In genomic region chr20:37346232-37346525, GRCh38 we compare ENCODE assay signal across 8 cellular contexts. TPM values are rescaled to one million over a fixed set of nuclear protein-coding genes. Genes with fewer than 3 reads are reported as not detected.
DNase-seq lines count a peak whose midpoint lies in the region; ATAC-seq and TF ChIP-seq lines count a peak whose summit lies in the region.

No MANE protein-coding gene starts in this region.

- peak overlapping the region; percentile 56 for H3K4me2 ChIP-seq in DOHH2 (ENCODE audit: low read length)
- peak overlapping the region; percentile 98 for H3K4me2 ChIP-seq in OCI-LY3 (ENCODE audit: low read length)

- ATAC-seq in GM19397 (IDR thresholded peaks at IDR 0.05; ENCODE audit: unreplicated experiment) (no peak), HG02763 (IDR thresholded peaks at IDR 0.05; ENCODE audit: unreplicated experiment) (no peak)

- DNase-seq in esophagus squamous epithelium (lab: John Stamatoyannopoulos, UW) = no peak
- no peak for DNase-seq in GF-D8 (lab: John Stamatoyannopoulos, UW)
- no peak for DNase-seq in SHP77 treated with DMSO at 0.1 percent for 48 hours (lab: John Stamatoyannopoulos, UW)

- H3K27me3 ChIP-seq in DOHH2 (ENCODE audit: control insufficient read depth, low read length) (peaks cover 34% of the 10 kb centered on the region), OCI-LY3 (ENCODE audit: low read depth, low read length) (no peaks in the 10 kb centered on the region), esophagus squamous epithelium (peaks cover 0 to 19% (median 0%) of the 10 kb centered on the region in 4 donors), rectal smooth muscle tissue (ENCODE audit: control insufficient read depth, insufficient read depth, low read length) (no peaks in the 10 kb centered on the region)

- H3K4me3 ChIP-seq in DOHH2 (ENCODE audit: low read length) (peak overlapping the region; percentile 58), OCI-LY3 (ENCODE audit: low read length) (peak overlapping the region; percentile 86), esophagus squamous epithelium (peak overlapping the region; percentile 57 to 92 (median 86)), rectal smooth muscle tissue (ENCODE audit: low read length) (peak overlapping the region; percentile 68)

- H2AFZ ChIP-seq in OCI-LY3 (ENCODE audit: low read depth, low read length) = no peak overlapping the region

- peaks cover 3% of the 10 kb centered on the region; the same call in 1 of the 2 replicates for H4K20me1 ChIP-seq in DOHH2 (ENCODE audit: control insufficient read depth, insufficient read depth, low read depth, low read length)
- peaks cover 43% of the 10 kb centered on the region for H4K20me1 ChIP-seq in OCI-LY3 (ENCODE audit: insufficient read depth, low read length)

- no peak for TF ChIP-seq POLR2A in esophagus squamous epithelium (IDR thresholded peaks at IDR 0.05)

- TF ChIP-seq CTCF in DOHH2 (IDR thresholded peaks at IDR 0.05; ENCODE audit: low read depth, low read length, poor library complexity, severe bottlenecking) = no peak
- TF ChIP-seq CTCF in OCI-LY3 (IDR thresholded peaks at IDR 0.05; ENCODE audit: low read depth, low read length) = no peak
- no peak for TF ChIP-seq CTCF in esophagus squamous epithelium (IDR thresholded peaks at IDR 0.05)

- WGBS in esophagus squamous epithelium, 2 donors = no CpG with 5 or more reads among the region's 35 CpGs

- H3K79me2 ChIP-seq in DOHH2 (ENCODE audit: control insufficient read depth, low read length) (no peaks in the 10 kb centered on the region), OCI-LY3 (ENCODE audit: low read length) (peaks cover 72% of the 10 kb centered on the region)

- H3K9ac ChIP-seq in OCI-LY3 (ENCODE audit: low read length) = peak overlapping the region; percentile 98
- no peak overlapping the region for H3K9ac ChIP-seq in rectal smooth muscle tissue (ENCODE audit: low read length)

- H3F3A ChIP-seq in DOHH2 (ENCODE audit: control insufficient read depth, insufficient read depth) = no peaks in the 10 kb centered on the region

- no peaks in the 10 kb centered on the region for H3K9me2 ChIP-seq in DOHH2 (replicated peaks; ENCODE audit: control insufficient read depth, low read length)

- 0 out of 2 replicates have a peak, but pooled peaks cover 3% of the 10 kb centered on the region for H3K4me1 ChIP-seq in DOHH2 (ENCODE audit: control insufficient read depth, low read length)
- peaks cover 78% of the 10 kb centered on the region for H3K4me1 ChIP-seq in OCI-LY3 (ENCODE audit: low read length)
- peaks cover 27 to 78% (median 56%) of the 10 kb centered on the region in 3 donors for H3K4me1 ChIP-seq in esophagus squamous epithelium
- H3K4me1 ChIP-seq in rectal smooth muscle tissue (ENCODE audit: control insufficient read depth, insufficient read depth, low read length) = peaks cover 7% of the 10 kb centered on the region

- H3K36me3 ChIP-seq in DOHH2 (ENCODE audit: control insufficient read depth, low read length) (no peaks in the 10 kb centered on the region), OCI-LY3 (replicated peaks; ENCODE audit: low read depth, low read length) (peaks cover 41% of the 10 kb centered on the region), esophagus squamous epithelium (peaks cover 0 to 18% (median 0%) of the 10 kb centered on the region in 3 donors), rectal smooth muscle tissue (ENCODE audit: control insufficient read depth, insufficient read depth, low read length) (no peaks in the 10 kb centered on the region)

- intact Hi-C loops in esophagus squamous epithelium (cut with DNase I) = no loop called here

- H3K9me3 ChIP-seq in DOHH2 (ENCODE audit: control insufficient read depth, insufficient read depth, low read length) (no peaks in the 10 kb centered on the region), OCI-LY3 (ENCODE audit: insufficient read depth, low read length) (no peaks in the 10 kb centered on the region), esophagus squamous epithelium (no peaks in the 10 kb centered on the region)

- no peak overlapping the region for H3K27ac ChIP-seq in DOHH2 (ENCODE audit: low read depth, low read length)
- H3K27ac ChIP-seq in OCI-LY3 (ENCODE audit: low read length) = peak overlapping the region; percentile 86
- peak overlapping the region; percentile 92 to 97 (median 94) for H3K27ac ChIP-seq in esophagus squamous epithelium
- peak overlapping the region; percentile 78 for H3K27ac ChIP-seq in rectal smooth muscle tissue (ENCODE audit: low read depth, low read length)

RNA-seq across cellular contexts. Expression of gene SRC, which starts 0.2 kb away (rescaled TPM):
- 10 to 100 TPM; 32.4 to 46.5 (median 39.0) TPM for total RNA-seq in esophagus squamous epithelium

RNA-seq across cellular contexts. Expression of gene MANBAL, which starts 56.7 kb away (rescaled TPM):
- 10 to 100 TPM; 19.6 to 30.9 (median 27.3) TPM for total RNA-seq in esophagus squamous epithelium
